In the genomic region with DNA sequence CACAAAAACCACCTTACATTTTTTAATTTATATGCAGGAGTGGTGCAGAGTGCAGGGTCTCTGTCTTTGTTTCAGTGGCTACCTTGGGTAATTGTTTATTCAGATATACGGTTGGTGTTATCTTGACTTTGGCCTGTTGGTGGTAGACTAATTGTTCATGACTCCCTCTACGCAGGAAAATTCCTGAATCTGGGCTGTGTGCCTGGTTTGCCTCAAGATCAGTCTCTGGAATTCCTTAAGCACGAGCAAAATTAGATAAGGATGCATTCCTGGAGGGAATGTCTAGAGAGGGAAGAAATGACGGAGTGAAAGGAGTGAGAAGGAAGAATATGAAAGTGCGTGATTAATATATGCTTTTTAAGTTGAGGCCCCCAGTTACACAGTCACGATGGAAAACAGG, we compare ENCODE assay signal across 2 cellular contexts.
TF ChIP-seq lines count a peak whose summit lies in the region.

No MANE protein-coding gene starts in this region.

TF ChIP-seq in SK-N-SH treated with all-trans-retinoic acid at 6 μM for 48 hours, 23 proteins besides CTCF, POLR2A, EP300 and RAD21:
- TF ChIP-seq, protein P1, sequence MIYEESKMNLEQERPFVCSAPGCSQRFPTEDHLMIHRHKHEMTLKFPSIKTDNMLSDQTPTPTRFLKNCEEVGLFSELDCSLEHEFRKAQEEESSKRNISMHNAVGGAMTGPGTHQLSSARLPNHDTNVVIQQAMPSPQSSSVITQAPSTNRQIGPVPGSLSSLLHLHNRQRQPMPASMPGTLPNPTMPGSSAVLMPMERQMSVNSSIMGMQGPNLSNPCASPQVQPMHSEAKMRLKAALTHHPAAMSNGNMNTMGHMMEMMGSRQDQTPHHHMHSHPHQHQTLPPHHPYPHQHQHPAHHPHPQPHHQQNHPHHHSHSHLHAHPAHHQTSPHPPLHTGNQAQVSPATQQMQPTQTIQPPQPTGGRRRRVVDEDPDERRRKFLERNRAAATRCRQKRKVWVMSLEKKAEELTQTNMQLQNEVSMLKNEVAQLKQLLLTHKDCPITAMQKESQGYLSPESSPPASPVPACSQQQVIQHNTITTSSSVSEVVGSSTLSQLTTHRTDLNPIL (CRISPR knock-in tag; IDR thresholded peaks at IDR 0.05; ENCODE audit: low read depth), result 0 out of 2 replicates have a peak, but pooled peaks have one; percentile 29
- TF ChIP-seq ISL1 (CRISPR knock-in tag; IDR thresholded peaks at IDR 0.05) (peak; percentile 59), OSR1 (CRISPR knock-in tag; IDR thresholded peaks at IDR 0.05) (no peak), ZNF565 (CRISPR knock-in tag; conservative IDR thresholded peaks at IDR 0.05; ENCODE audit: low read depth) (no peak), ESRRG (CRISPR knock-in tag; IDR thresholded peaks at IDR 0.05) (no peak), TCF4 (CRISPR knock-in tag; IDR thresholded peaks at IDR 0.05; ENCODE audit: borderline replicate concordance) (no peak), ZFP3 (CRISPR knock-in tag; IDR thresholded peaks at IDR 0.05) (no peak), ARNTL (CRISPR knock-in tag; IDR thresholded peaks at IDR 0.05; ENCODE audit: borderline replicate concordance, low read depth) (no peak), GLIS3 (CRISPR knock-in tag; IDR thresholded peaks at IDR 0.05) (0 out of 2 replicates have a peak, but pooled peaks have one; percentile 48), SNAI2 (CRISPR knock-in tag; IDR thresholded peaks at IDR 0.05) (no peak)
TF ChIP-seq in SK-N-SH treated with all-trans-retinoic acid at 6 μM for 48 hours: peak in this region for 3.

TF ChIP-seq in SK-N-SH, 30 proteins besides CTCF, POLR2A, EP300 and RAD21 (continued from another document):
- TF ChIP-seq, protein P2, sequence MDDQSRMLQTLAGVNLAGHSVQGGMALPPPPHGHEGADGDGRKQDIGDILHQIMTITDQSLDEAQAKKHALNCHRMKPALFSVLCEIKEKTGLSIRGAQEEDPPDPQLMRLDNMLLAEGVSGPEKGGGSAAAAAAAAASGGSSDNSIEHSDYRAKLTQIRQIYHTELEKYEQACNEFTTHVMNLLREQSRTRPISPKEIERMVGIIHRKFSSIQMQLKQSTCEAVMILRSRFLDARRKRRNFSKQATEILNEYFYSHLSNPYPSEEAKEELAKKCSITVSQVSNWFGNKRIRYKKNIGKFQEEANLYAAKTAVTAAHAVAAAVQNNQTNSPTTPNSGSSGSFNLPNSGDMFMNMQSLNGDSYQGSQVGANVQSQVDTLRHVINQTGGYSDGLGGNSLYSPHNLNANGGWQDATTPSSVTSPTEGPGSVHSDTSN (IDR thresholded peaks at IDR 0.05), result no peak
- TF ChIP-seq POLR2AphosphoS5 (IDR thresholded peaks at IDR 0.05; ENCODE audit: low read depth, low read length) (no peak), RXRA (IDR thresholded peaks at IDR 0.05; ENCODE audit: borderline replicate concordance, low read depth) (no peak), MXI1 (IDR thresholded peaks at IDR 0.05; ENCODE audit: low read depth, low read length) (no peak)
TF ChIP-seq in SK-N-SH: peak in this region for 0.
